In the genomic region with DNA sequence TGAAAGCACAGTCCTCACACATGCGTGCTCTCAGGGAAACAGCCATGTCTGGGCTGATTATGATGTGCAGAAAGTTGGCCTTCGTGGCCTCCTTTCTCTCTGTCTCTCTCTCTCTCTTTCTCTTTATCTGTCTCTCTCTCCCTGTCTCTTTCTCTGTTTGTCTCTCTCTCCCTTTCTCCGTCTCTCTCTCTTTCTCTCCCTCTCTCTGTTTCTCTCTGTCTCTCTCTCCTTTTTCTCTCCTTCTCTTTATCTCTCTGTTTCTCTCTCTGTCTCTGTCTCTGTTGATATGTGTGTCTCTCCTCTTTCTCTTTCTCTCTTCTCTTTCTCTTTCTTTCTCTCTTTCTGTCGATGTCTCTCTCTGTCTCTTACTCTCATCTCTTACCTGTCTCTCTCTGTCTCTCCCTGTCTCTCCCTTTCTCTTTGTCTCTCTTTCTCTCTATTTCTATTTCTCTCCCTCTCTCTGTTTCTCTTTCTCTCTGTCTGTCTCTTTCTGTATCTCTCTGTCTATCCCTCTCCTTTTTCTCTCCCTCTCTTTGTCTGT, we compare ENCODE assay signal across 24 cellular contexts.
"Had no signal": no experiment of that assay in that cellular context is flagged by ENCODE, and none has a peak within 500 bp of the region (broad histone marks: within the 10 kb centered on the region; RNA-seq: fewer than 3 reads in every experiment).

No MANE protein-coding gene starts in this region.

- H3K9me3 ChIP-seq: SK-N-SH had no signal

- ATAC-seq: Panc1, PC-3, T-cell had no signal

- H3K9ac ChIP-seq: SK-N-SH had no signal

- H3K27ac Mint-ChIP-seq: IgD-negative memory B cell, T-cell had no signal

- H3K4me3 Mint-ChIP-seq: IgD-negative memory B cell, T-cell had no signal

- DNase-seq: KBM-7; MV-4-11; NCI-H1048; NCI-H1105; NCI-H1417; NCI-H1436 treated with DMSO at 0.1 percent for 48 hours; NCI-H1694; NCI-H1930; NCI-H2081; NCI-H2107; NCI-H2227 treated with DMSO at 0.1 percent for 48 hours; NCI-H524; NCI-H526 treated with DMSO at 0.1 percent for 48 hours; NCI-H774; NK-92 treated with Interleukin-12 subunit alpha and Interleukin-12 subunit beta, amount 100 ng/mL, for 24 hours; PC-3; SHP77; SK-N-SH; SW 1271; T-cell had no signal

- H3K4me2 ChIP-seq: SK-N-SH had no signal

- H3K27ac ChIP-seq: HL-60, RWPE1 had no signal
